Comparison of ENCODE assay signal across 14 cellular contexts in genomic region chr9:94611638-94612068, GRCh38. TPM values are rescaled to one million over a fixed set of nuclear protein-coding genes. Genes with fewer than 3 reads are reported as not detected.
A peak's percentile ranks its signal among the peaks of the same experiment; 100 is the strongest.
DNase-seq lines count a peak whose midpoint lies in the region; ATAC-seq and TF ChIP-seq lines count a peak whose summit lies in the region.
"Had no signal": no experiment of that assay in that cellular context is flagged by ENCODE, and none has a peak within 500 bp of the region (broad histone marks: within the 10 kb centered on the region; RNA-seq: fewer than 3 reads in every experiment).

No MANE protein-coding gene starts in this region.

- H3K79me2 ChIP-seq in PC-9 (ENCODE audit: low read depth) = no peaks in the 10 kb centered on the region

- H3K9me3 Mint-ChIP-seq in activated CD8-positive, alpha-beta memory T cell treated with anti-CD3 and anti-CD28 coated beads, Interleukin-2, amount 10 ng/mL, durations not matched to agents 7 days and 5 days (ENCODE audit: low read depth) = no peaks in the 10 kb centered on the region
- H3K9me3 Mint-ChIP-seq in effector memory CD8-positive, alpha-beta T cell = no peaks in the 10 kb centered on the region
- no peaks in the 10 kb centered on the region for H3K9me3 Mint-ChIP-seq in stimulated activated effector memory CD8-positive, alpha-beta T cell treated with anti-CD3 and anti-CD28 coated beads, Interleukin-12 subunit alpha, Interleukin-12 subunit beta, amount 100 ng/mL, for 72 hours
- H3K9me3 Mint-ChIP-seq: central memory CD8-positive, alpha-beta T cell; memory B cell had no signal

- ATAC-seq in activated CD8-positive, alpha-beta memory T cell treated with anti-CD3 and anti-CD28 coated beads, Interleukin-2, amount 10 ng/mL, durations not matched to agents 7 days and 5 days = peak; percentile 49
- peak; percentile 35 for ATAC-seq in effector memory CD8-positive, alpha-beta T cell (replicated peaks)
- ATAC-seq in stimulated activated effector memory CD8-positive, alpha-beta T cell treated with anti-CD3 and anti-CD28 coated beads, Interleukin-12 subunit alpha, Interleukin-12 subunit beta, amount 100 ng/mL, for 72 hours = peak; percentile 58
- ATAC-seq in Right ventricle myocardium superior (ENCODE audit: poor library complexity) = no peak
- ATAC-seq: HCT116 had no signal

- CTCF ChIA-PET in activated CD8-positive, alpha-beta memory T cell treated with anti-CD3 and anti-CD28 coated beads, Interleukin-2, amount 10 ng/mL, durations not matched to agents 7 days and 5 days (lab: Charles Lee) = interaction anchor here (1.2 to 1.6 kb wide), 2 partner anchors 69 to 516 kb away, joined by 3 to 5 read pairs; no protein-coding TSS in a partner anchor
- CTCF ChIA-PET in PC-9 (lab: Charles Lee) = no interaction called here

- H2AFZ ChIP-seq in PC-9 = no peak overlapping the region

- H3K27me3 ChIP-seq in PC-9 (ENCODE audit: insufficient read depth, low read depth) = no peaks in the 10 kb centered on the region

- no peaks in the 10 kb centered on the region for H3K9me3 ChIP-seq in PC-9 (ENCODE audit: insufficient read depth, low read depth)

- H3K27ac Mint-ChIP-seq in activated CD8-positive, alpha-beta memory T cell treated with anti-CD3 and anti-CD28 coated beads, Interleukin-2, amount 10 ng/mL, durations not matched to agents 7 days and 5 days = peak overlapping the region; percentile 38
- H3K27ac Mint-ChIP-seq in effector memory CD8-positive, alpha-beta T cell = no peak overlapping the region
- no peak overlapping the region for H3K27ac Mint-ChIP-seq in stimulated activated effector memory CD8-positive, alpha-beta T cell treated with anti-CD3 and anti-CD28 coated beads, Interleukin-12 subunit alpha, Interleukin-12 subunit beta, amount 100 ng/mL, for 72 hours
- H3K27ac Mint-ChIP-seq: memory B cell had no signal

- H3K27ac ChIP-seq in PC-9 = no peak overlapping the region
- H3K27ac ChIP-seq: 22Rv1 had no signal

- peak; percentile 5 for DNase-seq in DMS79 treated with DMSO at 0.1 percent for 48 hours (lab: John Stamatoyannopoulos, UW)
- DNase-seq in DMS79 (lab: John Stamatoyannopoulos, UW) = no peak
- DNase-seq in activated CD8-positive, alpha-beta memory T cell treated with anti-CD3 and anti-CD28 coated beads, Interleukin-2, amount 10 ng/mL, durations not matched to agents 7 days and 5 days = peak; percentile 62
- DNase-seq in effector memory CD8-positive, alpha-beta T cell = no peak
- DNase-seq in stimulated activated effector memory CD8-positive, alpha-beta T cell treated with anti-CD3 and anti-CD28 coated beads, Interleukin-12 subunit alpha, Interleukin-12 subunit beta, amount 100 ng/mL, for 72 hours (ENCODE audit: low spot score in 2 of 2) = no peak
- no peak for DNase-seq in Right ventricle myocardium superior
- no peak for DNase-seq in NCI-H1694 (lab: John Stamatoyannopoulos, UW)
- DNase-seq in PC-9 = no peak
- DNase-seq: erythroblast had no signal

- H3K4me1 ChIP-seq in PC-9 (replicated peaks; ENCODE audit: insufficient read depth) = no peaks in the 10 kb centered on the region

- H3K36me3 Mint-ChIP-seq in activated CD8-positive, alpha-beta memory T cell treated with anti-CD3 and anti-CD28 coated beads, Interleukin-2, amount 10 ng/mL, durations not matched to agents 7 days and 5 days = no peaks in the 10 kb centered on the region
- H3K36me3 Mint-ChIP-seq in effector memory CD8-positive, alpha-beta T cell (ENCODE audit: insufficient read depth) = peaks cover 2% of the 10 kb centered on the region
- H3K36me3 Mint-ChIP-seq in stimulated activated effector memory CD8-positive, alpha-beta T cell treated with anti-CD3 and anti-CD28 coated beads, Interleukin-12 subunit alpha, Interleukin-12 subunit beta, amount 100 ng/mL, for 72 hours = no peaks in the 10 kb centered on the region
- H3K36me3 Mint-ChIP-seq: memory B cell had no signal

- peaks cover 13% of the 10 kb centered on the region for H3K4me1 Mint-ChIP-seq in activated CD8-positive, alpha-beta memory T cell treated with anti-CD3 and anti-CD28 coated beads, Interleukin-2, amount 10 ng/mL, durations not matched to agents 7 days and 5 days
- H3K4me1 Mint-ChIP-seq in effector memory CD8-positive, alpha-beta T cell (ENCODE audit: low read depth in 2 of 2) = peaks cover 7 to 10% of the 10 kb centered on the region in 2 donors
- H3K4me1 Mint-ChIP-seq in stimulated activated effector memory CD8-positive, alpha-beta T cell treated with anti-CD3 and anti-CD28 coated beads, Interleukin-12 subunit alpha, Interleukin-12 subunit beta, amount 100 ng/mL, for 72 hours = peaks cover 8% of the 10 kb centered on the region
- H3K4me1 Mint-ChIP-seq: central memory CD8-positive, alpha-beta T cell; memory B cell had no signal

- no peak overlapping the region for H3K4me3 ChIP-seq in PC-9

- no peaks in the 10 kb centered on the region for H3K9me2 ChIP-seq in PC-9 (ENCODE audit: insufficient read depth)

- no peak overlapping the region for H3K4me2 ChIP-seq in PC-9

- TF ChIP-seq CTCF in PC-9 (conservative IDR thresholded peaks at IDR 0.05) = no peak

- no peak overlapping the region for H3K4me3 Mint-ChIP-seq in activated CD8-positive, alpha-beta memory T cell treated with anti-CD3 and anti-CD28 coated beads, Interleukin-2, amount 10 ng/mL, durations not matched to agents 7 days and 5 days
- H3K4me3 Mint-ChIP-seq in effector memory CD8-positive, alpha-beta T cell = no peak overlapping the region
- H3K4me3 Mint-ChIP-seq in stimulated activated effector memory CD8-positive, alpha-beta T cell treated with anti-CD3 and anti-CD28 coated beads, Interleukin-12 subunit alpha, Interleukin-12 subunit beta, amount 100 ng/mL, for 72 hours = no peak overlapping the region
- H3K4me3 Mint-ChIP-seq: central memory CD8-positive, alpha-beta T cell; memory B cell had no signal

- no TSS peak for BruUV-seq in PC-9 (replicated peaks; lab: Mats Ljungman, UMichigan)

- peaks cover 10% of the 10 kb centered on the region for H3K36me3 ChIP-seq in PC-9 (ENCODE audit: low read depth)

- peaks cover 5% of the 10 kb centered on the region; the same call in 1 of the 2 replicates for H3F3A ChIP-seq in PC-9 (ENCODE audit: insufficient read depth, low read depth)

- H3K27me3 Mint-ChIP-seq in activated CD8-positive, alpha-beta memory T cell treated with anti-CD3 and anti-CD28 coated beads, Interleukin-2, amount 10 ng/mL, durations not matched to agents 7 days and 5 days = peaks cover 50% of the 10 kb centered on the region
- peaks cover 30 to 53% of the 10 kb centered on the region in 2 donors for H3K27me3 Mint-ChIP-seq in effector memory CD8-positive, alpha-beta T cell

- POLR2A ChIA-PET in PC-9 (lab: Charles Lee; ENCODE audit: unreplicated experiment) = no interaction called here

- H4K20me1 ChIP-seq in PC-9 (ENCODE audit: insufficient read depth) = no peaks in the 10 kb centered on the region

- intact Hi-C loops in Right ventricle myocardium superior (cut with DNase I) = no loop called here
- intact Hi-C loops in PC-9 (cut with micrococcal nuclease; ENCODE audit: unreplicated experiment) = no loop called here

RNA-seq across cellular contexts. Expression of gene FBP2, which starts 18.0 kb away (rescaled TPM):
- not detected for total RNA-seq in activated CD8-positive, alpha-beta memory T cell treated with anti-CD3 and anti-CD28 coated beads, Interleukin-2, amount 10 ng/mL, durations not matched to agents 7 days and 5 days
- total RNA-seq in Right ventricle myocardium superior (0.27 TPM), PC-9 (2021) (not detected in 2 replicates)
- total RNA-seq: SK-MEL-5 had no signal

RNA-seq across cellular contexts. Expression of gene FBP1, which starts 27.7 kb away (rescaled TPM):
- under 1 TPM; 0.26 to 0.30 TPM for total RNA-seq in activated CD8-positive, alpha-beta memory T cell treated with anti-CD3 and anti-CD28 coated beads, Interleukin-2, amount 10 ng/mL, durations not matched to agents 7 days and 5 days
- total RNA-seq in Right ventricle myocardium superior = 1.1 TPM
- 34.9 and 35.0 TPM in 2 replicates for total RNA-seq in PC-9 (2021)

RNA-seq across cellular contexts. Expression of gene PCAT7, which starts 56.8 kb away (rescaled TPM):
- not detected for total RNA-seq in activated CD8-positive, alpha-beta memory T cell treated with anti-CD3 and anti-CD28 coated beads, Interleukin-2, amount 10 ng/mL, durations not matched to agents 7 days and 5 days
- total RNA-seq in Right ventricle myocardium superior (0.08 TPM), PC-9 (2021) (3.8 and 3.9 TPM in 2 replicates)

Comparison
In these comparisons a context has a peak if more than half of its experiments do, and no peak if none do; other contexts are left out.
1. DNase-seq: peak in DMS79 treated with DMSO at 0.1 percent for 48 hours (single experiment) and activated CD8-positive, alpha-beta memory T cell treated with anti-CD3 and anti-CD28 coated beads, Interleukin-2, amount 10 ng/mL, durations not matched to agents 7 days and 5 days (single experiment); none in DMS79 (single experiment), effector memory CD8-positive, alpha-beta T cell (0 of 3), stimulated activated effector memory CD8-positive, alpha-beta T cell treated with anti-CD3 and anti-CD28 coated beads, Interleukin-12 subunit alpha, Interleukin-12 subunit beta, amount 100 ng/mL, for 72 hours (0 of 2), Right ventricle myocardium superior (single experiment), NCI-H1694 (single experiment) and PC-9 (0 of 2).
2. RNA of gene FBP1, which starts 27.7 kb away (total RNA-seq): 34.9 to 35.0 TPM in PC-9; 1.1 TPM in Right ventricle myocardium superior (single experiment) and 0.26 to 0.30 TPM in activated CD8-positive, alpha-beta memory T cell treated with anti-CD3 and anti-CD28 coated beads, Interleukin-2, amount 10 ng/mL, durations not matched to agents 7 days and 5 days; every median in the first group is over 10 times any median in the second.